ENCODE assay signal across 16 cellular contexts in genomic region chr20:23156842-23157423, GRCh38.
DNase-seq lines count a peak whose midpoint lies in the region; ATAC-seq and TF ChIP-seq lines count a peak whose summit lies in the region.
"Had no signal": no experiment of that assay in that cellular context is flagged by ENCODE, and none has a peak within 500 bp of the region (broad histone marks: within the 10 kb centered on the region; RNA-seq: fewer than 3 reads in every experiment).

No MANE protein-coding gene starts in this region.

- intact Hi-C loops in PC-9 (cut with micrococcal nuclease; ENCODE audit: unreplicated experiment): no loop called here

- H3K9me3 Mint-ChIP-seq in activated naive CD4-positive, alpha-beta T cell treated with anti-CD3 and anti-CD28 coated beads, Interleukin-2, amount 10 ng/mL, durations not matched to agents 7 days and 5 days: no peaks in the 10 kb centered on the region
- H3K9me3 Mint-ChIP-seq: mesothelial cell of epicardium had no signal

- no peaks in the 10 kb centered on the region for H3K36me3 Mint-ChIP-seq in activated naive CD4-positive, alpha-beta T cell treated with anti-CD3 and anti-CD28 coated beads, Interleukin-2, amount 10 ng/mL, durations not matched to agents 7 days and 5 days
- H3K36me3 Mint-ChIP-seq: IgD-negative memory B cell, mesothelial cell of epicardium had no signal

- CTCF ChIA-PET in PC-9 (lab: Charles Lee): no interaction called here
- CTCF ChIA-PET in activated naive CD4-positive, alpha-beta T cell treated with anti-CD3 and anti-CD28 coated beads, Interleukin-2, amount 10 ng/mL, durations not matched to agents 7 days and 5 days (lab: Charles Lee): no interaction called here

- POLR2A ChIA-PET in PC-9 (lab: Charles Lee; ENCODE audit: unreplicated experiment): no interaction called here

- no peak for ATAC-seq in DND-41 (ENCODE audit: insufficient read depth, low read depth)
- no peak for ATAC-seq in HG03442 (IDR thresholded peaks at IDR 0.05; ENCODE audit: unreplicated experiment)
- ATAC-seq: activated CD4-positive, CD25-positive, alpha-beta regulatory T cell treated with anti-CD3 and anti-CD28 coated beads, Interleukin-2, amount 50 U/mL, for 24 hours had no signal

- peaks cover 15% of the 10 kb centered on the region; the same call in 1 of the 2 replicates for H3F3A ChIP-seq in PC-9 (ENCODE audit: insufficient read depth, low read depth)

- H3K4me3 ChIP-seq in DND-41 (ENCODE audit: low read depth in 1 of 2, low read length in 2 of 2) (no peak overlapping the region), PC-9 (no peak overlapping the region), skeletal muscle tissue (ENCODE audit: low read length in 3 of 3) (no peak overlapping the region)
- H3K4me3 ChIP-seq: hepatocyte, testis had no signal

- H3K27me3 ChIP-seq in DND-41 (ENCODE audit: insufficient read depth, low read length, poor library complexity): no peaks in the 10 kb centered on the region
- no peaks in the 10 kb centered on the region for H3K27me3 ChIP-seq in PC-9 (ENCODE audit: insufficient read depth, low read depth)
- H3K27me3 ChIP-seq in skeletal muscle tissue (ENCODE audit: control insufficient read depth in 3 of 3, insufficient read depth in 3 of 3, low read length in 3 of 3): no peaks in the 10 kb centered on the region
- H3K27me3 ChIP-seq: hepatocyte, testis had no signal

- DNase-seq in DND-41 (no peak), PC-9 (no peak), fibroblast of gingiva (ENCODE audit: low read depth) (peak; percentile 47), NCI-H345 (lab: John Stamatoyannopoulos, UW) (no peak), RKO (ENCODE audit: low spot score) (no peak)
- no peak for DNase-seq in activated naive CD4-positive, alpha-beta T cell treated with anti-CD3 and anti-CD28 coated beads, Interleukin-2, amount 10 ng/mL, durations not matched to agents 7 days and 5 days
- DNase-seq: activated effector memory CD4-positive, alpha-beta T cell treated with anti-CD3 and anti-CD28 coated beads, Interleukin-2, amount 50 U/mL, for 16 hours; NCI-H1048; T-helper 17 cell had no signal

- no peaks in the 10 kb centered on the region for H3K9me2 ChIP-seq in PC-9 (ENCODE audit: insufficient read depth)

- H3K4me1 ChIP-seq in DND-41 (ENCODE audit: insufficient read depth, low read length): peaks cover 67% of the 10 kb centered on the region
- H3K4me1 ChIP-seq in PC-9 (replicated peaks; ENCODE audit: insufficient read depth): peaks cover 79% of the 10 kb centered on the region
- H3K4me1 ChIP-seq in skeletal muscle tissue (ENCODE audit: control insufficient read depth in 3 of 3, insufficient read depth in 3 of 3, low read length in 3 of 3): peaks cover 67 to 78% (median 71%) of the 10 kb centered on the region in 3 donors

- peaks cover 39% of the 10 kb centered on the region for H3K27me3 Mint-ChIP-seq in activated naive CD4-positive, alpha-beta T cell treated with anti-CD3 and anti-CD28 coated beads, Interleukin-2, amount 10 ng/mL, durations not matched to agents 7 days and 5 days
- H3K27me3 Mint-ChIP-seq: T-helper 17 cell had no signal

- H3K79me2 ChIP-seq in DND-41 (ENCODE audit: insufficient read depth, low read length) (no peaks in the 10 kb centered on the region), PC-9 (ENCODE audit: low read depth) (no peaks in the 10 kb centered on the region)
- H3K79me2 ChIP-seq: hepatocyte had no signal

- H3K4me2 ChIP-seq in DND-41 (ENCODE audit: insufficient read depth, low read length): no peak overlapping the region
- peak overlapping the region; percentile 46; the same call in 1 of the 2 replicates for H3K4me2 ChIP-seq in PC-9
- H3K4me2 ChIP-seq: hepatocyte had no signal

- H3K9ac ChIP-seq in DND-41 (ENCODE audit: low read depth, low read length) (no peak overlapping the region), skeletal muscle tissue (ENCODE audit: low read depth in 1 of 3, low read length in 3 of 3) (no peak overlapping the region)

- H4K20me1 ChIP-seq in DND-41 (ENCODE audit: insufficient read depth, low read length) (no peaks in the 10 kb centered on the region), PC-9 (ENCODE audit: insufficient read depth) (no peaks in the 10 kb centered on the region)

- H2AFZ ChIP-seq in DND-41 (ENCODE audit: low read depth, low read length) (no peak overlapping the region), PC-9 (no peak overlapping the region)
- H2AFZ ChIP-seq: hepatocyte had no signal

- no TSS peak for BruUV-seq in PC-9 (replicated peaks; lab: Mats Ljungman, UMichigan)

- H3K9me3 ChIP-seq in DND-41 (ENCODE audit: insufficient read depth, low read length, severe bottlenecking) (no peaks in the 10 kb centered on the region), PC-9 (ENCODE audit: insufficient read depth, low read depth) (no peaks in the 10 kb centered on the region), skeletal muscle tissue (ENCODE audit: control insufficient read depth in 3 of 3, low read length in 3 of 3) (no peaks in the 10 kb centered on the region)
- H3K9me3 ChIP-seq: testis had no signal

- peaks cover 36% of the 10 kb centered on the region for H3K4me1 Mint-ChIP-seq in activated naive CD4-positive, alpha-beta T cell treated with anti-CD3 and anti-CD28 coated beads, Interleukin-2, amount 10 ng/mL, durations not matched to agents 7 days and 5 days
- H3K4me1 Mint-ChIP-seq: IgD-negative memory B cell had no signal

- H3K27ac ChIP-seq in DND-41 (ENCODE audit: low read length): peak overlapping the region; percentile 22; the same call in 1 of the 2 replicates
- H3K27ac ChIP-seq in PC-9: peak overlapping the region; percentile 87
- H3K27ac ChIP-seq in skeletal muscle tissue (ENCODE audit: low read depth, low read length): peak overlapping the region; percentile 64
- H3K27ac ChIP-seq: hepatocyte had no signal

- no peak overlapping the region for H3K27ac Mint-ChIP-seq in activated naive CD4-positive, alpha-beta T cell treated with anti-CD3 and anti-CD28 coated beads, Interleukin-2, amount 10 ng/mL, durations not matched to agents 7 days and 5 days
- H3K27ac Mint-ChIP-seq: IgD-negative memory B cell, mesothelial cell of epicardium, T-helper 17 cell had no signal

- TF ChIP-seq CTCF in DND-41 (IDR thresholded peaks at IDR 0.05; ENCODE audit: borderline replicate concordance, extremely low read depth, low read length, poor library complexity, severe bottlenecking) (no peak), PC-9 (conservative IDR thresholded peaks at IDR 0.05) (no peak)

- no peak overlapping the region for H3K4me3 Mint-ChIP-seq in activated naive CD4-positive, alpha-beta T cell treated with anti-CD3 and anti-CD28 coated beads, Interleukin-2, amount 10 ng/mL, durations not matched to agents 7 days and 5 days
- H3K4me3 Mint-ChIP-seq: IgD-negative memory B cell, mesothelial cell of epicardium, T-helper 17 cell had no signal

- no peaks in the 10 kb centered on the region for H3K36me3 ChIP-seq in DND-41 (ENCODE audit: insufficient read depth, low read length)
- H3K36me3 ChIP-seq in PC-9 (ENCODE audit: low read depth): no peaks in the 10 kb centered on the region
- no peaks in the 10 kb centered on the region for H3K36me3 ChIP-seq in skeletal muscle tissue (ENCODE audit: control insufficient read depth in 3 of 3, insufficient read depth in 3 of 3, low read length in 3 of 3)

Comparison
In these comparisons a context has a peak if more than half of its experiments do, and no peak if none do; other contexts are left out.
1. H3K27ac ChIP-seq: peak in every context shown above with its lines; median percentile 87 in PC-9; 64 in skeletal muscle tissue; 22 in DND-41.